22 cellular contexts compared by ENCODE assay signal in genomic region chr12:116125084-116125483, GRCh38.
DNase-seq lines count a peak whose midpoint lies in the region; ATAC-seq, FAIRE-seq and TF ChIP-seq lines count a peak whose summit lies in the region.
"Had no signal": no experiment of that assay in that cellular context is flagged by ENCODE, and none has a peak within 500 bp of the region (broad histone marks: within the 10 kb centered on the region; RNA-seq: fewer than 3 reads in every experiment).

No MANE protein-coding gene starts in this region.

- TF ChIP-seq CTCF in HepG2 (CRISPR knock-in tag; IDR thresholded peaks at IDR 0.05) (no peak), right lobe of liver (IDR thresholded peaks at IDR 0.05) (no peak), Panc1 (IDR thresholded peaks at IDR 0.05) (no peak), lower leg skin (IDR thresholded peaks at IDR 0.05) (no peak), hepatocyte (IDR thresholded peaks at IDR 0.05; ENCODE audit: poor library complexity) (no peak)

- no peak overlapping the region for H3K4me3 ChIP-seq in HepG2 (replicated peaks in 1 of 3; ENCODE audit: insufficient read depth in 1 of 3, low read depth in 2 of 3, low read length in 3 of 3)
- H3K4me3 ChIP-seq in right lobe of liver: no peak overlapping the region
- H3K4me3 ChIP-seq in Panc1 (ENCODE audit: low read depth in 2 of 2, low read length in 2 of 2): no peak overlapping the region
- H3K4me3 ChIP-seq in mesenchymal stem cell (ENCODE audit: insufficient read depth in 1 of 2, low read depth in 1 of 2, low read length in 2 of 2): no peak overlapping the region
- no peak overlapping the region for H3K4me3 ChIP-seq in lower leg skin (ENCODE audit: low read depth, poor library complexity, severe bottlenecking)
- H3K4me3 ChIP-seq in hepatocyte: no peak overlapping the region

- H2BK15ac ChIP-seq in mesenchymal stem cell (ENCODE audit: low read depth, poor library complexity, severe bottlenecking): no peak overlapping the region

- H3K18ac ChIP-seq in mesenchymal stem cell (ENCODE audit: low read depth in 1 of 2, low read length in 2 of 2): no peak overlapping the region

- TF ChIP-seq EP300 in HepG2 (IDR thresholded peaks at IDR 0.05; ENCODE audit: low read depth in 2 of 2, low read length in 2 of 2) (no peak), HepG2 (CRISPR knock-in tag; IDR thresholded peaks at IDR 0.05; ENCODE audit: borderline replicate concordance) (no peak)

- in situ Hi-C loops in HepG2 (cut with HindIII; ENCODE audit: extremely low pct_ligation_motif_present, low pct_unique_long_range_greater_than_20kb) (no loop called here), Panc1 (cut with HindIII; ENCODE audit: low pct_unique_long_range_greater_than_20kb, low sequenced_read_pairs) (no loop called here)

- H3K79me1 ChIP-seq in mesenchymal stem cell (replicated peaks; ENCODE audit: low read length, poor library complexity, severe bottlenecking): peaks cover 4% of the 10 kb centered on the region

- no peak overlapping the region for H2BK120ac ChIP-seq in mesenchymal stem cell (ENCODE audit: low read depth, low read length)

- intact Hi-C loops in HepG2 (cut with micrococcal nuclease; ENCODE audit: unreplicated experiment): no loop called here
- intact Hi-C loops in right lobe of liver (cut with DNase I): no loop called here
- intact Hi-C loops in Panc1 (cut with micrococcal nuclease; ENCODE audit: unreplicated experiment): no loop called here
- intact Hi-C loops in lower leg skin (cut with DNase I; ENCODE audit: low total_unique reads): no loop called here

- H3K14ac ChIP-seq in mesenchymal stem cell (ENCODE audit: low read length in 2 of 2): no peak overlapping the region

- ATAC-seq in HepG2 (no peak), right lobe of liver (no peak), Panc1 (no peak)
- ATAC-seq: Right ventricle myocardium inferior had no signal

- H4K20me1 ChIP-seq in HepG2 (ENCODE audit: insufficient read depth, low read length) (0 out of 2 replicates have a peak, but pooled peaks cover 10% of the 10 kb centered on the region), hepatocyte (ENCODE audit: insufficient read depth, poor library complexity, severe bottlenecking) (peaks cover 87% of the 10 kb centered on the region)

- no peak overlapping the region for H3K4ac ChIP-seq in mesenchymal stem cell (ENCODE audit: low read depth in 1 of 2, low read length in 2 of 2)

- H3K27me3 ChIP-seq in HepG2 (ENCODE audit: control insufficient read depth in 1 of 2, insufficient read depth in 2 of 2, low read length in 2 of 2) (no peaks in the 10 kb centered on the region), right lobe of liver (no peaks in the 10 kb centered on the region), Panc1 (ENCODE audit: control insufficient read depth, insufficient read depth, low read length) (no peaks in the 10 kb centered on the region), mesenchymal stem cell (ENCODE audit: control insufficient read depth in 1 of 2, insufficient read depth in 1 of 2, low read length in 2 of 2) (no peaks in the 10 kb centered on the region), hepatocyte (no peaks in the 10 kb centered on the region)

- TF ChIP-seq POLR2A in HepG2 (IDR thresholded peaks at IDR 0.05; ENCODE audit: insufficient read depth in 1 of 2, low read depth in 2 of 2, low read length in 2 of 2): no peak
- no peak for TF ChIP-seq POLR2A in right lobe of liver (IDR thresholded peaks at IDR 0.05)
- TF ChIP-seq POLR2A in lower leg skin (IDR thresholded peaks at IDR 0.05): no peak

- 72% methylated on average over 2 of the region's 2 CpGs for WGBS in HepG2 (ENCODE audit: low lambda C conversion rate)
- WGBS in right lobe of liver (ENCODE audit: insufficient coverage, low coverage, low lambda C conversion rate, missing lambda C conversion rate): 36% methylated on average over 2 of the region's 2 CpGs
- 100% methylated on average over 1 of the region's 2 CpGs for WGBS in mesenchymal stem cell
- 73 to 86% methylated on average over 2 of the region's 2 CpGs for WGBS in lower leg skin, 2 donors
- 87% methylated on average over 2 of the region's 2 CpGs for WGBS in hepatocyte (ENCODE audit: low lambda C conversion rate, missing lambda C conversion rate)

- no peak overlapping the region for H2BK5ac ChIP-seq in mesenchymal stem cell (ENCODE audit: low read depth, low read length, poor library complexity, severe bottlenecking)

- no peaks in the 10 kb centered on the region for H3K9me2 ChIP-seq in hepatocyte (replicated peaks; ENCODE audit: insufficient read depth)

- DNase-seq in HepG2 (ENCODE audit: low spot score) (no peak), right lobe of liver (no peak), Panc1 (ENCODE audit: low read depth, low spot score) (no peak), mesenchymal stem cell (no peak), lower leg skin (ENCODE audit: low spot score in 2 of 2) (no peak), hepatocyte (ENCODE audit: low spot score) (no peak), AML-193 (lab: John Stamatoyannopoulos, UW) (no peak), activated T-cell treated with anti-CD3 and anti-CD28 coated beads for 4 hours (no peak)
- DNase-seq: CD4-positive, alpha-beta T cell; COR-L47; DMS79; H9; NCI-H1092 treated with DMSO at 0.1 percent for 48 hours; NCI-H1436 treated with DMSO at 0.1 percent for 48 hours; NCI-H1930; NCI-H2227 treated with DMSO at 0.1 percent for 48 hours; NCI-H510A; NCI-H748 treated with DMSO at 0.1 percent for 48 hours; SW 1271 had no signal

- H3K9ac ChIP-seq in HepG2 (ENCODE audit: insufficient read depth, low read depth, low read length): no peak overlapping the region
- H3K9ac ChIP-seq in mesenchymal stem cell (ENCODE audit: low read length): peak overlapping the region; percentile 28
- H3K9ac ChIP-seq: KMS-11 had no signal

- H4K8ac ChIP-seq in mesenchymal stem cell (ENCODE audit: low read length): no peak overlapping the region

- H3K9me3 ChIP-seq in HepG2 (ENCODE audit: low read length) (no peaks in the 10 kb centered on the region), right lobe of liver (no peaks in the 10 kb centered on the region), Panc1 (ENCODE audit: control insufficient read depth, insufficient read depth, low read depth, low read length) (no peaks in the 10 kb centered on the region), mesenchymal stem cell (ENCODE audit: control insufficient read depth, low read length) (no peaks in the 10 kb centered on the region), hepatocyte (ENCODE audit: low read depth) (no peaks in the 10 kb centered on the region)

- H2AK5ac ChIP-seq in mesenchymal stem cell (ENCODE audit: low read length, severe bottlenecking): no peak overlapping the region

- H3K27ac ChIP-seq in HepG2 (ENCODE audit: extremely low read length, insufficient read depth, low read length) (no peak overlapping the region), right lobe of liver (no peak overlapping the region), Panc1 (ENCODE audit: low read length) (peak overlapping the region; percentile 55; the same call in 1 of the 2 replicates), mesenchymal stem cell (ENCODE audit: low read length, poor library complexity, severe bottlenecking) (no peak overlapping the region), hepatocyte (no peak overlapping the region)
- H3K27ac ChIP-seq: HL-60, KMS-11 had no signal

- no peak overlapping the region for H2BK12ac ChIP-seq in mesenchymal stem cell (ENCODE audit: low read length in 2 of 2)

- no peak for FAIRE-seq in HepG2 (lab: Jason Lieb, UNC)

- CTCF ChIA-PET in HepG2 (lab: Yijun Ruan, JAX; ENCODE audit: low intra/inter-chr PET ratio, low total read pairs) (no interaction called here), Panc1 (lab: Charles Lee) (no interaction called here)

- no TSS peak for BruUV-seq in HepG2 (replicated peaks; lab: Mats Ljungman, UMichigan)
- no TSS peak for BruUV-seq in Panc1 (replicated peaks; lab: Mats Ljungman, UMichigan)

- TF ChIP-seq RAD21 in HepG2 (CRISPR knock-in tag; IDR thresholded peaks at IDR 0.05): no peak

- POLR2A ChIA-PET in HepG2 (lab: Yijun Ruan, JAX) (no interaction called here), Panc1 (lab: Charles Lee) (no interaction called here)

- H3K79me2 ChIP-seq in HepG2 (ENCODE audit: insufficient read depth, low read length) (peaks cover 54% of the 10 kb centered on the region), hepatocyte (peaks cover 98% of the 10 kb centered on the region)

- H3K36me3 ChIP-seq in HepG2 (replicated peaks in 1 of 2; ENCODE audit: control insufficient read depth in 1 of 2, insufficient read depth in 2 of 2, low read length in 2 of 2) (no peaks in the 10 kb centered on the region; a peak in 1 of 5 replicates), right lobe of liver (no peaks in the 10 kb centered on the region), Panc1 (ENCODE audit: control insufficient read depth, insufficient read depth, low read length) (no peaks in the 10 kb centered on the region), mesenchymal stem cell (ENCODE audit: control insufficient read depth in 1 of 2, insufficient read depth in 2 of 2, low read depth in 1 of 2, low read length in 2 of 2) (no peaks in the 10 kb centered on the region), hepatocyte (replicated peaks; ENCODE audit: insufficient read depth, low read depth) (no peaks in the 10 kb centered on the region)

- no peak overlapping the region for H2AFZ ChIP-seq in HepG2 (ENCODE audit: low read length)
- H2AFZ ChIP-seq in mesenchymal stem cell (ENCODE audit: low read depth, low read length): no peak overlapping the region
- no peak overlapping the region for H2AFZ ChIP-seq in hepatocyte

- no peak overlapping the region for H3K23ac ChIP-seq in mesenchymal stem cell (ENCODE audit: low read length in 2 of 2)

- no peak overlapping the region for H4K91ac ChIP-seq in mesenchymal stem cell (ENCODE audit: low read length)

- H3K4me1 ChIP-seq in HepG2 (ENCODE audit: insufficient read depth, low read length) (peaks cover 47% of the 10 kb centered on the region), right lobe of liver (peaks cover 0 to 54% (median 20%) of the 10 kb centered on the region in 4 donors), Panc1 (ENCODE audit: control insufficient read depth, insufficient read depth, low read length) (peaks cover 81% of the 10 kb centered on the region), mesenchymal stem cell (ENCODE audit: control insufficient read depth, insufficient read depth, low read depth, low read length) (peaks cover 3% of the 10 kb centered on the region), hepatocyte (ENCODE audit: insufficient read depth) (peaks cover 44% of the 10 kb centered on the region)

- H3K4me2 ChIP-seq in HepG2 (ENCODE audit: low read depth, low read length) (no peak overlapping the region), mesenchymal stem cell (ENCODE audit: low read length, poor library complexity, severe bottlenecking) (no peak overlapping the region), hepatocyte (no peak overlapping the region)
- H3K4me2 ChIP-seq: KMS-11 had no signal

TF ChIP-seq in HepG2, 621 proteins besides CTCF, POLR2A, EP300 and RAD21 (continues in another document):
- no peak for TF ChIP-seq ZNF232 (CRISPR knock-in tag; IDR thresholded peaks at IDR 0.05; ENCODE audit: borderline replicate concordance)
- TF ChIP-seq ZSCAN30 (CRISPR knock-in tag; IDR thresholded peaks at IDR 0.05): no peak
- no peak for TF ChIP-seq ZNF816 (CRISPR knock-in tag; IDR thresholded peaks at IDR 0.05; ENCODE audit: borderline replicate concordance)
- TF ChIP-seq SRF (IDR thresholded peaks at IDR 0.05; ENCODE audit: low read depth, low read length): no peak
- no peak for TF ChIP-seq GZF1 (CRISPR knock-in tag; IDR thresholded peaks at IDR 0.05)
- no peak for TF ChIP-seq NKX3-1 (CRISPR knock-in tag; IDR thresholded peaks at IDR 0.05)
